2 cellular contexts compared by ENCODE assay signal in genomic region chr2:120953843-120954584, GRCh38.
TF ChIP-seq lines count a peak whose summit lies in the region.

No MANE protein-coding gene starts in this region.

TF ChIP-seq in A549, 52 proteins besides CTCF, POLR2A, EP300 and RAD21:
- TF ChIP-seq BCL3 (IDR thresholded peaks at IDR 0.05) (no peak), HOXB13 (CRISPR knock-in tag; IDR thresholded peaks at IDR 0.05; ENCODE audit: low read depth) (no peak), MYC (IDR thresholded peaks at IDR 0.05; ENCODE audit: borderline replicate concordance, low read length) (no peak), EHMT2 (IDR thresholded peaks at IDR 0.05; ENCODE audit: low read depth) (no peak), USF2 (IDR thresholded peaks at IDR 0.05) (no peak), MAZ (IDR thresholded peaks at IDR 0.05; ENCODE audit: borderline replicate concordance, low read depth, low read length) (no peak), SMC3 (IDR thresholded peaks at IDR 0.05) (no peak), SREBF2 (IDR thresholded peaks at IDR 0.05) (no peak), GATA3 (IDR thresholded peaks at IDR 0.05; ENCODE audit: borderline replicate concordance) (no peak), RNF2 (IDR thresholded peaks at IDR 0.05; ENCODE audit: borderline replicate concordance, low read depth) (no peak), MAFK (IDR thresholded peaks at IDR 0.05; ENCODE audit: partially characterized antibody) (no peak), FOSB (CRISPR knock-in tag; IDR thresholded peaks at IDR 0.05) (no peak), FOXS1 (CRISPR knock-in tag; IDR thresholded peaks at IDR 0.05) (no peak), JUNB (IDR thresholded peaks at IDR 0.05) (no peak), ZFP36 (IDR thresholded peaks at IDR 0.05; ENCODE audit: borderline replicate concordance, partially characterized antibody) (no peak), HES2 (IDR thresholded peaks at IDR 0.05) (no peak), CEBPB (IDR thresholded peaks at IDR 0.05) (no peak), MAX (IDR thresholded peaks at IDR 0.05) (no peak), ZSCAN20 (CRISPR knock-in tag; IDR thresholded peaks at IDR 0.05) (no peak)

TF ChIP-seq in GM23338, 12 proteins besides CTCF, POLR2A, EP300 and RAD21 (continued from another document):
- TF ChIP-seq ETS1 (IDR thresholded peaks at IDR 0.05) (no peak), EZH2phosphoT487 (IDR thresholded peaks at IDR 0.05; ENCODE audit: unreplicated experiment) (no peak), ZNF462 (CRISPR knock-in tag; IDR thresholded peaks at IDR 0.05) (no peak), ZNF331 (CRISPR knock-in tag; IDR thresholded peaks at IDR 0.05; ENCODE audit: low read depth) (no peak), REST (IDR thresholded peaks at IDR 0.05; ENCODE audit: unreplicated experiment) (no peak), NANOG (IDR thresholded peaks at IDR 0.05; ENCODE audit: borderline replicate concordance) (no peak), STAT1 (IDR thresholded peaks at IDR 0.05; ENCODE audit: unreplicated experiment) (no peak), POLR2AphosphoS5 (IDR thresholded peaks at IDR 0.05; ENCODE audit: low read depth) (no peak)
